In genomic region chr17:34308376-34308775, GRCh38 we compare ENCODE assay signal across 35 cellular contexts. TPM values are rescaled to one million over a fixed set of nuclear protein-coding genes. Genes with fewer than 3 reads are reported as not detected.
"Had no signal": no experiment of that assay in that cellular context is flagged by ENCODE, and none has a peak within 500 bp of the region (broad histone marks: within the 10 kb centered on the region; RNA-seq: fewer than 3 reads in every experiment).

No MANE protein-coding gene starts in this region.

- H3K4me1 ChIP-seq: parathyroid adenoma had no signal

- FAIRE-seq: astrocyte, endothelial cell of umbilical vein, TTC549 had no signal

- H3K27me3 ChIP-seq: brain microvascular endothelial cell, gastroesophageal sphincter, suprapubic skin, tibial artery, upper lobe of right lung had no signal

- H3K9ac ChIP-seq: parathyroid adenoma had no signal

- DNase-seq: activated CD4-positive, alpha-beta memory T cell treated with anti-CD3 and anti-CD28 coated beads, Interleukin-2, amount 10 ng/mL, durations not matched to agents 7 days and 5 days; activated CD4-positive, CD25-positive, alpha-beta regulatory T cell treated with anti-CD3 and anti-CD28 coated beads, Interleukin-2, amount 50 U/mL, for 72 hours; activated gamma-delta T cell treated with Interleukin-2 at 50 U/mL for 16 hours; activated naive CD4-positive, alpha-beta T cell treated with anti-CD3 and anti-CD28 coated beads, Interleukin-2, amount 50 U/mL, for 16 hours; activated T-cell treated with anti-CD3 and anti-CD28 coated beads, Interleukin-2, amount 50 U/mL, for 4 hours; amniotic stem cell; brain microvascular endothelial cell; cortex of kidney; hippocampal formation; immature natural killer cell; midbrain; naive thymus-derived CD8-positive, alpha-beta T cell; nucleus accumbens; psoas muscle; stimulated activated CD4-positive, alpha-beta T cell treated with anti-CD3 and anti-CD28 coated beads, Interleukin-2, amount 100 ng/mL, for 24 hours; stimulated activated naive CD4-positive, alpha-beta T cell; tibial artery; upper lobe of right lung; WERI-Rb-1 had no signal

- H3K9me3 ChIP-seq: gastroesophageal sphincter, psoas muscle, suprapubic skin, tibial artery, upper lobe of right lung had no signal

- H3K36me3 ChIP-seq: brain microvascular endothelial cell, gastroesophageal sphincter, suprapubic skin, tibial artery, upper lobe of right lung, WERI-Rb-1 had no signal

- H3K4me3 ChIP-seq: gastroesophageal sphincter, psoas muscle, smooth muscle cell, suprapubic skin, tibial artery, upper lobe of right lung had no signal

- H3K27ac ChIP-seq: brain microvascular endothelial cell, parathyroid adenoma, psoas muscle, suprapubic skin, tibial artery, upper lobe of right lung, WERI-Rb-1 had no signal

RNA-seq across cellular contexts. Expression of gene CCL8, which starts 10.9 kb away (rescaled TPM):
- total RNA-seq: activated CD4-positive, alpha-beta memory T cell treated with anti-CD3 and anti-CD28 coated beads, Interleukin-2, amount 10 ng/mL, durations not matched to agents 7 days and 5 days; activated CD4-positive, alpha-beta T cell treated with anti-CD3 and anti-CD28 coated beads, Interleukin-2, amount 10 ng/mL, durations not matched to agents 24 days and 14 days; activated T-cell treated with anti-CD3 and anti-CD28 coated beads, Interleukin-2, amount 50 U/mL, for 4 hours; activated T-helper 17 cell treated with anti-CD3 and anti-CD28 coated beads, Interleukin-2, amount 50 U/mL, for 72 hours; astrocyte; endothelial cell of umbilical vein; fibroblast of villous mesenchyme; kidney epithelial cell; lower leg skin; naive thymus-derived CD8-positive, alpha-beta T cell; neural crest cell; smooth muscle cell had no signal
- polyA plus RNA-seq: endothelial cell of umbilical vein; immature natural killer cell; naive thymus-derived CD8-positive, alpha-beta T cell; smooth muscle cell had no signal

RNA-seq across cellular contexts. Expression of gene CCL11, which starts 22.8 kb away (rescaled TPM):
- total RNA-seq: activated CD4-positive, alpha-beta memory T cell treated with anti-CD3 and anti-CD28 coated beads, Interleukin-2, amount 10 ng/mL, durations not matched to agents 7 days and 5 days; activated CD4-positive, alpha-beta T cell treated with anti-CD3 and anti-CD28 coated beads, Interleukin-2, amount 10 ng/mL, durations not matched to agents 24 days and 14 days; activated T-cell treated with anti-CD3 and anti-CD28 coated beads, Interleukin-2, amount 50 U/mL, for 4 hours; activated T-helper 17 cell treated with anti-CD3 and anti-CD28 coated beads, Interleukin-2, amount 50 U/mL, for 72 hours; astrocyte; cerebellum; endothelial cell of umbilical vein; fibroblast of villous mesenchyme; kidney epithelial cell; lower leg skin; naive thymus-derived CD8-positive, alpha-beta T cell; neural crest cell; smooth muscle cell; suprapubic skin had no signal
- polyA plus RNA-seq: endothelial cell of umbilical vein; immature natural killer cell; naive thymus-derived CD8-positive, alpha-beta T cell; psoas muscle; smooth muscle cell had no signal

RNA-seq across cellular contexts. Expression of gene CCL7, which starts 38.4 kb away (rescaled TPM):
- total RNA-seq: activated CD4-positive, alpha-beta memory T cell treated with anti-CD3 and anti-CD28 coated beads, Interleukin-2, amount 10 ng/mL, durations not matched to agents 7 days and 5 days; activated CD4-positive, alpha-beta T cell treated with anti-CD3 and anti-CD28 coated beads, Interleukin-2, amount 10 ng/mL, durations not matched to agents 24 days and 14 days; activated T-cell treated with anti-CD3 and anti-CD28 coated beads, Interleukin-2, amount 50 U/mL, for 4 hours; activated T-helper 17 cell treated with anti-CD3 and anti-CD28 coated beads, Interleukin-2, amount 50 U/mL, for 72 hours; astrocyte; cardiac septum; cerebellum; endothelial cell of umbilical vein; kidney epithelial cell; lower leg skin; naive thymus-derived CD8-positive, alpha-beta T cell; neural crest cell; upper lobe of right lung had no signal
- polyA plus RNA-seq: esophagus; immature natural killer cell; naive thymus-derived CD8-positive, alpha-beta T cell had no signal

RNA-seq across cellular contexts. Expression of gene CCL13, which starts 47.9 kb away (rescaled TPM):
- total RNA-seq: activated CD4-positive, alpha-beta memory T cell treated with anti-CD3 and anti-CD28 coated beads, Interleukin-2, amount 10 ng/mL, durations not matched to agents 7 days and 5 days; activated CD4-positive, alpha-beta T cell treated with anti-CD3 and anti-CD28 coated beads, Interleukin-2, amount 10 ng/mL, durations not matched to agents 24 days and 14 days; activated T-cell treated with anti-CD3 and anti-CD28 coated beads, Interleukin-2, amount 50 U/mL, for 4 hours; activated T-helper 17 cell treated with anti-CD3 and anti-CD28 coated beads, Interleukin-2, amount 50 U/mL, for 72 hours; astrocyte; endothelial cell of umbilical vein; fibroblast of villous mesenchyme; kidney epithelial cell; naive thymus-derived CD8-positive, alpha-beta T cell; neural crest cell; smooth muscle cell had no signal
- polyA plus RNA-seq: endothelial cell of umbilical vein; immature natural killer cell; naive thymus-derived CD8-positive, alpha-beta T cell; smooth muscle cell had no signal

RNA-seq across cellular contexts. Expression of gene CCL2, which starts 53.3 kb away (rescaled TPM):
- total RNA-seq: activated CD4-positive, alpha-beta memory T cell treated with anti-CD3 and anti-CD28 coated beads, Interleukin-2, amount 10 ng/mL, durations not matched to agents 7 days and 5 days; activated T-helper 17 cell treated with anti-CD3 and anti-CD28 coated beads, Interleukin-2, amount 50 U/mL, for 72 hours had no signal
- polyA plus RNA-seq: naive thymus-derived CD8-positive, alpha-beta T cell had no signal
